ENCODE assay signal across 8 cellular contexts in the genomic region with DNA sequence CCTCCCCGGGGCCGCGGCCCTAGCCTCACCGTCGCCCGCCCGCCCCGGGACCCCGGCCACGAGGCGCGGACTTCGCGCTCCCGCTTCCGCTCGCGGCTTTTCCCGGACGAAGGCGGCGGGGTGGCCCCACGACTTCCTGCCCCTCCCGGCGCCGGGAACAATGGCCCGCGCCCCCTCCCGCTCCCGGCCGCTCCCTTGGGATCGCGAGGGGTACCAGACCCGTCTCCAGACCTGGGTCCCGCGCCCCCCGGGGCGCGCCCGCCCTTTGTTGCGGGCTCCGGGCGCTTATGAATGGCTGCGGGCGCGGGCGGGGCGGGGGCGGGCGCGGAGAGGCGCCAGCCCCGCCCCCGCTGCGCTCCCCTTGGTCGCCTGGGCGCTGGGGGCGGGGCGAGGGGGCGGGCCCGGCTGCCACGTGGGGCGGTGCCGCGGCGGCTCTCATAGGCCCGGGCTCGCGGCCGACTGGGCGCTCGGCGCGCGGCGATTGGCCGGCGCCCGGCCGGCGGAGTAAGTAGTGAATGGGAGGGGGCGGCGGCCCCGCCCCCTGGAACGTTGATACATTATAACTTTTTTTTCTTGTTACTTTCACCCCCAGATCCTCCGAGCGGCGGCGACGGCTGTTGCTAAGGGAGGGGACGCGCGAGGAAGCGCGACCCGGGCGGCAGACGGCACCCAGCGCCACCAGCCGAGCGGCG. TPM values are rescaled to one million over a fixed set of nuclear protein-coding genes. Genes with fewer than 3 reads are reported as not detected.
DNase-seq lines count a peak whose midpoint lies in the region; ATAC-seq and TF ChIP-seq lines count a peak whose summit lies in the region.

No MANE protein-coding gene starts in this region.

- H3K9me3 ChIP-seq in BLaER1 (no peaks in the 10 kb centered on the region), duodenal mucosa (ENCODE audit: control insufficient read depth in 1 of 2, low read length in 2 of 2) (no peaks in the 10 kb centered on the region), lower lobe of right lung (no peaks in the 10 kb centered on the region)

- DNase-seq in NCI-H82 (lab: John Stamatoyannopoulos, UW) (peak; percentile 92), lower lobe of right lung (peak; percentile 97)
- peak; percentile 92 to 95 for DNase-seq in activated CD4-positive, alpha-beta T cell treated with anti-CD3 and anti-CD28 coated beads, Interleukin-2, amount 50 U/mL, for 48 hours
- DNase-seq in stimulated activated CD4-positive, alpha-beta T cell treated with anti-CD3 and anti-CD28 coated beads, TNF-alpha, amount 100 ng/mL, for 1 hour (ENCODE audit: low read depth in 3 of 3, low spot score in 1 of 3) = peak; percentile 91 to 94 (median 93)

- H3K9ac ChIP-seq in BLaER1 (peak overlapping the region; percentile 99), duodenal mucosa (ENCODE audit: low read depth in 1 of 2, low read length in 2 of 2) (peak overlapping the region; percentile 70 to 78)

- H3K27ac ChIP-seq in BLaER1 (peak overlapping the region; percentile 97), duodenal mucosa (ENCODE audit: low read depth, low read length) (peak overlapping the region; percentile 100), lower lobe of right lung (peak overlapping the region; percentile 98)

- H3K27me3 ChIP-seq in BLaER1 (no peaks in the 10 kb centered on the region), duodenal mucosa (ENCODE audit: control insufficient read depth in 1 of 2, insufficient read depth in 2 of 2, low read length in 2 of 2) (no peaks in the 10 kb centered on the region), lower lobe of right lung (ENCODE audit: low read depth) (no peaks in the 10 kb centered on the region)

- peak; percentile 49 for ATAC-seq in GM19395 (IDR thresholded peaks at IDR 0.05; ENCODE audit: unreplicated experiment)
- peak; percentile 42 for ATAC-seq in HG03521 (IDR thresholded peaks at IDR 0.05; ENCODE audit: unreplicated experiment)
- peak; percentile 35 to 62 for ATAC-seq in lower lobe of right lung

- H4K20me1 ChIP-seq in BLaER1 = peaks cover 51% of the 10 kb centered on the region

- H3K4me3 ChIP-seq in BLaER1 (peak overlapping the region; percentile 99), duodenal mucosa (ENCODE audit: low read depth in 1 of 2, low read length in 2 of 2) (peak overlapping the region; percentile 62 to 82), lower lobe of right lung (peak overlapping the region; percentile 77)

- peak overlapping the region; percentile 100 for H3K4me2 ChIP-seq in BLaER1

- peaks cover 27% of the 10 kb centered on the region for H3K36me3 ChIP-seq in BLaER1
- H3K36me3 ChIP-seq in duodenal mucosa (ENCODE audit: control insufficient read depth in 1 of 2, insufficient read depth in 2 of 2, low read length in 2 of 2) = peaks cover 5 to 6% of the 10 kb centered on the region in 2 donors
- H3K36me3 ChIP-seq in lower lobe of right lung = peaks cover 19% of the 10 kb centered on the region

- no peak for TF ChIP-seq CTCF in lower lobe of right lung (IDR thresholded peaks at IDR 0.05)

- peaks cover 47% of the 10 kb centered on the region for H3K4me1 ChIP-seq in BLaER1
- peaks cover 38 to 43% of the 10 kb centered on the region in 2 donors for H3K4me1 ChIP-seq in duodenal mucosa (ENCODE audit: control insufficient read depth in 1 of 2, insufficient read depth in 2 of 2, low read length in 2 of 2)
- H3K4me1 ChIP-seq in lower lobe of right lung = peaks cover 51% of the 10 kb centered on the region

- intact Hi-C loops in lower lobe of right lung (cut with DNase I) = no loop called here

RNA-seq across cellular contexts. Expression of a gene that starts 1.1 kb away (rescaled TPM):
- total RNA-seq in lower lobe of right lung = 76.3 TPM

RNA-seq across cellular contexts. Expression of a gene that starts 7.9 kb away (rescaled TPM):
- 116 TPM for total RNA-seq in lower lobe of right lung

RNA-seq across cellular contexts. Expression of a gene that starts 11.6 kb away (rescaled TPM):
- 0.41 TPM for total RNA-seq in lower lobe of right lung

RNA-seq across cellular contexts. Expression of a gene that starts 19.7 kb away (rescaled TPM):
- 352 TPM for total RNA-seq in lower lobe of right lung

RNA-seq across cellular contexts. Expression of a gene that starts 25.9 kb away (rescaled TPM):
- 43.5 TPM for total RNA-seq in lower lobe of right lung

Comparison
In these comparisons a context has a peak if more than half of its experiments do, and no peak if none do; other contexts are left out.
1. Peak in every context shown above with its lines: DNase-seq, ATAC-seq, H3K4me3 ChIP-seq and H3K27ac ChIP-seq.